In the genomic region with DNA sequence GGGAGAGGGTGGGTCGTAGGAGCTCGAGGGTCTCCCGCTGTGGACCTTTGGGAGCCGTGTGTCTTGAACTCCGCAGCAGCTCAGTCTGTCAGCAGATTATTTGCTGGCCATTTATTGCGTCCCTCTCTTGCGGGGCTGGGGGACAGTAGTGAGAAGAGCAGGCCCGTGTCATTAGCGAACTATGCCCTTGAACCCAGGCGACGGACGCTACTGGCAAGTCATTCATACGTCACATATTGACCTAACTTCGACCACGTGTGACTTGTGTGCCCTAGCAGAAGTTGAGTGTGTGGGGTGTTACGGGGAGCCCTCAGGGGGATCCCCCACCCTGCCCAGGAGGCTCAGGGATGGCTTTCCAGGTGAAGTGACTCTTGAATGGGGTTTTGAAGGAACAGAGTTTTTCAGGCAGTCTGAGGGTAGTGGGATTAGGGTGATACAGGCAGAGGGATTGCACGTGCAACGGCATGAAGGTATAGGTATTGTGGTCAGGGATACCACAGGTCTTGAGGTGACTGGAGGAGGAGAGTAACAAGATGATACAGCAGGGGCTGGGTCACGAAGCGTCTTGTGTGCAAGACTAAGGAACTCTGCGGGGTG, we compare ENCODE assay signal across 8 cellular contexts. TPM values are rescaled to one million over a fixed set of nuclear protein-coding genes. Genes with fewer than 3 reads are reported as not detected.
A peak's percentile ranks its signal among the peaks of the same experiment; 100 is the strongest.
DNase-seq lines count a peak whose midpoint lies in the region; ATAC-seq and TF ChIP-seq lines count a peak whose summit lies in the region.

No MANE protein-coding gene starts in this region.

- H3K4me2 ChIP-seq in BLaER1 treated with 17β-estradiol and CSF1 and Interleukin-3, amounts not matched to agents 10 nM and 100 nM = peak overlapping the region; percentile 88 to 99 (median 95)

- peak overlapping the region; percentile 76 to 100 (median 96) for H3K9ac ChIP-seq in BLaER1 treated with 17β-estradiol and CSF1 and Interleukin-3, amounts not matched to agents 10 nM and 100 nM
- H3K9ac ChIP-seq in NT2/D1 (ENCODE audit: insufficient read length, low read depth) = peak overlapping the region; percentile 99

- in situ Hi-C loops in astrocyte of the cerebellum (cut with HindIII; ENCODE audit: low sequenced_read_pairs) = no loop called here

- peak; percentile 6 for ATAC-seq in GM19397 (IDR thresholded peaks at IDR 0.05; ENCODE audit: unreplicated experiment)
- ATAC-seq in lower lobe of right lung = peak in 1 of 2 donors; percentile 1
- no peak for ATAC-seq in thoracic aorta (ENCODE audit: insufficient number of reproducible peaks, low FRiP score, low read depth)
- no peak for ATAC-seq in GM18858 (IDR thresholded peaks at IDR 0.05; ENCODE audit: unreplicated experiment)

- DNase-seq in NT2/D1 (ENCODE audit: low read depth, low spot score) (no peak), astrocyte of the cerebellum (ENCODE audit: low read depth) (no peak), lower lobe of right lung (no peak), thoracic aorta (ENCODE audit: low spot score) (no peak), NCI-H2171 (lab: John Stamatoyannopoulos, UW) (no peak)

- intact Hi-C loops in lower lobe of right lung (cut with DNase I) = no loop called here

- H3K27me3 ChIP-seq in BLaER1 treated with 17β-estradiol and CSF1 and Interleukin-3, amounts not matched to agents 10 nM and 100 nM = no peaks in the 10 kb centered on the region
- H3K27me3 ChIP-seq in NT2/D1 (ENCODE audit: insufficient read depth, insufficient read length) (no peaks in the 10 kb centered on the region), lower lobe of right lung (ENCODE audit: low read depth) (no peaks in the 10 kb centered on the region), thoracic aorta (replicated peaks; ENCODE audit: insufficient read depth) (no peaks in the 10 kb centered on the region)

- peaks cover 38 to 51% (median 45%) of the 10 kb centered on the region in 10 experiments for H3K4me1 ChIP-seq in BLaER1 treated with 17β-estradiol and CSF1 and Interleukin-3, amounts not matched to agents 10 nM and 100 nM
- H3K4me1 ChIP-seq in NT2/D1 (ENCODE audit: insufficient read depth, insufficient read length) (peaks cover 23% of the 10 kb centered on the region), lower lobe of right lung (peaks cover 14% of the 10 kb centered on the region), thoracic aorta (ENCODE audit: control insufficient read depth in 1 of 2, low read depth in 2 of 2) (peaks cover 8 to 14% of the 10 kb centered on the region in 2 donors)

- peak overlapping the region; percentile 64 to 91 (median 76) for H3K4me3 ChIP-seq in BLaER1 treated with 17β-estradiol and CSF1 and Interleukin-3, amounts not matched to agents 10 nM and 100 nM
- H3K4me3 ChIP-seq in NT2/D1 (ENCODE audit: insufficient read length, low read depth) (peak overlapping the region; percentile 92), astrocyte of the cerebellum (ENCODE audit: low read depth, low read length) (peak overlapping the region; percentile 60), lower lobe of right lung (peak overlapping the region; percentile 77), thoracic aorta (peak overlapping the region; percentile 77)

- no peaks in the 10 kb centered on the region for H3K9me3 ChIP-seq in BLaER1 treated with 17β-estradiol and CSF1 and Interleukin-3, amounts not matched to agents 10 nM and 100 nM (replicated peaks in 1 of 11)
- H3K9me3 ChIP-seq in NT2/D1 (ENCODE audit: insufficient read depth, low read length) = no peaks in the 10 kb centered on the region
- H3K9me3 ChIP-seq in lower lobe of right lung = no peaks in the 10 kb centered on the region
- H3K9me3 ChIP-seq in thoracic aorta = no peaks in the 10 kb centered on the region

- H4K20me1 ChIP-seq in BLaER1 treated with 17β-estradiol and CSF1 and Interleukin-3, amounts not matched to agents 10 nM and 100 nM = peaks cover 40 to 97% (median 93%) of the 10 kb centered on the region in 11 experiments; a peak in 21 of 22 replicates

- TF ChIP-seq CTCF in astrocyte of the cerebellum (IDR thresholded peaks at IDR 0.05; ENCODE audit: low read depth, low read length, missing control alignments) (no peak), lower lobe of right lung (IDR thresholded peaks at IDR 0.05) (no peak), thoracic aorta (IDR thresholded peaks at IDR 0.05) (no peak)

- H3K36me3 ChIP-seq in BLaER1 treated with 17β-estradiol and CSF1 and Interleukin-3, amounts not matched to agents 10 nM and 100 nM = peaks cover 7 to 44% (median 31%) of the 10 kb centered on the region in 11 experiments
- peaks cover 32% of the 10 kb centered on the region for H3K36me3 ChIP-seq in NT2/D1 (ENCODE audit: insufficient read depth, insufficient read length, low read length)
- H3K36me3 ChIP-seq in lower lobe of right lung = peaks cover 15% of the 10 kb centered on the region
- H3K36me3 ChIP-seq in thoracic aorta = peaks cover 2% of the 10 kb centered on the region

- peak overlapping the region; percentile 39 to 100 (median 96); a peak in 21 of 22 replicates for H3K27ac ChIP-seq in BLaER1 treated with 17β-estradiol and CSF1 and Interleukin-3, amounts not matched to agents 10 nM and 100 nM
- peak overlapping the region; percentile 77 for H3K27ac ChIP-seq in lower lobe of right lung
- H3K27ac ChIP-seq in thoracic aorta = no peak overlapping the region

RNA-seq across cellular contexts. Expression of gene RCC1, which starts 13.0 kb away (rescaled TPM):
- total RNA-seq in lower lobe of right lung (29.1 TPM), thoracic aorta (10 to 100 TPM in 1 of 2 donors, 1 to 10 TPM in 1; 6.2 to 10.1 TPM)

RNA-seq across cellular contexts. Expression of gene TRNAU1AP, which starts 34.0 kb away (rescaled TPM):
- 26.3 TPM for total RNA-seq in lower lobe of right lung
- total RNA-seq in thoracic aorta = 10 to 100 TPM; 25.3 to 28.4 TPM

Comparison
In these comparisons a context has a peak if more than half of its experiments do, and no peak if none do; other contexts are left out.
1. H3K27ac ChIP-seq: peak in BLaER1 treated with 17β-estradiol and CSF1 and Interleukin-3, amounts not matched to agents 10 nM and 100 nM (11 of 11) and lower lobe of right lung (single experiment); none in thoracic aorta (0 of 2).
2. Peak in every context shown above with its lines, with median percentiles within 50 percentile points of each other: H3K4me3 ChIP-seq.